In genomic region chr12:75137896-75138295, GRCh38 we compare ENCODE assay signal across 21 cellular contexts.
DNase-seq lines count a peak whose midpoint lies in the region; ATAC-seq, FAIRE-seq and TF ChIP-seq lines count a peak whose summit lies in the region.
"Had no signal": no experiment of that assay in that cellular context is flagged by ENCODE, and none has a peak within 500 bp of the region (broad histone marks: within the 10 kb centered on the region; RNA-seq: fewer than 3 reads in every experiment).

No MANE protein-coding gene starts in this region.

- no peaks in the 10 kb centered on the region for H3K79me1 ChIP-seq in IMR-90 (ENCODE audit: low read depth in 1 of 2, low read length in 2 of 2)

- H2BK5ac ChIP-seq in IMR-90 (ENCODE audit: low read depth, low read length, poor library complexity, severe bottlenecking) = no peak overlapping the region

- H3K4me3 ChIP-seq in IMR-90 (ENCODE audit: insufficient read depth, low read depth, low read length) (no peak overlapping the region), astrocyte (ENCODE audit: insufficient read depth, low read depth, low read length) (no peak overlapping the region)
- H3K4me3 ChIP-seq: BLaER1, GM23248, K562 had no signal

- H3K36me3 Mint-ChIP-seq in astrocyte (ENCODE audit: low read depth, unreplicated experiment) (no peaks in the 10 kb centered on the region), glutamatergic neuron (ENCODE audit: unreplicated experiment) (no peaks in the 10 kb centered on the region)
- H3K36me3 Mint-ChIP-seq: CD8-positive, alpha-beta memory T cell had no signal

- no peaks in the 10 kb centered on the region for H3K27me3 Mint-ChIP-seq in astrocyte (ENCODE audit: low read depth, unreplicated experiment)
- no peaks in the 10 kb centered on the region for H3K27me3 Mint-ChIP-seq in glutamatergic neuron (ENCODE audit: unreplicated experiment)
- H3K27me3 Mint-ChIP-seq: CD8-positive, alpha-beta memory T cell had no signal

- no peak overlapping the region for H4K5ac ChIP-seq in IMR-90 (ENCODE audit: low read depth, low read length)

- H2AFZ ChIP-seq in IMR-90 (replicated peaks; ENCODE audit: low read length, poor library complexity) (no peak overlapping the region), astrocyte (ENCODE audit: low read depth, low read length) (no peak overlapping the region)
- H2AFZ ChIP-seq: GM23248 had no signal

- H3K14ac ChIP-seq in IMR-90 (replicated peaks; ENCODE audit: low read depth, low read length) = no peak overlapping the region

- no peak overlapping the region for H2BK15ac ChIP-seq in IMR-90 (ENCODE audit: low read depth, low read length)

- H3K4me1 Mint-ChIP-seq in astrocyte (ENCODE audit: low read depth, unreplicated experiment) (peaks cover 4% of the 10 kb centered on the region), glutamatergic neuron (ENCODE audit: low read depth, unreplicated experiment) (peaks cover 28% of the 10 kb centered on the region)
- H3K4me1 Mint-ChIP-seq: CD8-positive, alpha-beta memory T cell; H9 had no signal

- H3K9me3 Mint-ChIP-seq in astrocyte (ENCODE audit: unreplicated experiment) (no peaks in the 10 kb centered on the region), glutamatergic neuron (ENCODE audit: unreplicated experiment) (peaks cover 2% of the 10 kb centered on the region)
- H3K9me3 Mint-ChIP-seq: H9 had no signal

- H3K27ac ChIP-seq in IMR-90 (ENCODE audit: insufficient read depth, low read length) = no peak overlapping the region
- H3K27ac ChIP-seq in astrocyte (ENCODE audit: low read depth, low read length) = no peak overlapping the region
- H3K27ac ChIP-seq in substantia nigra (ENCODE audit: low read depth, low read length, poor library complexity, severe bottlenecking) = no peak overlapping the region
- H3K27ac ChIP-seq: BLaER1, GM23248 had no signal

- BruUV-seq in IMR-90 (replicated peaks; lab: Mats Ljungman, UMichigan) = no TSS peak

- no peak overlapping the region for H3K27ac Mint-ChIP-seq in astrocyte (ENCODE audit: unreplicated experiment)
- peak overlapping the region; percentile 35 for H3K27ac Mint-ChIP-seq in glutamatergic neuron (ENCODE audit: unreplicated experiment)
- H3K27ac Mint-ChIP-seq: CD8-positive, alpha-beta memory T cell; H9 had no signal

- TF ChIP-seq POLR2A in IMR-90 (IDR thresholded peaks at IDR 0.05; ENCODE audit: low read depth, low read length) = no peak

- H4K20me1 ChIP-seq in IMR-90 (ENCODE audit: insufficient read depth, low read length) (no peaks in the 10 kb centered on the region), astrocyte (ENCODE audit: insufficient read depth, low read length) (no peaks in the 10 kb centered on the region)
- H4K20me1 ChIP-seq: BLaER1 had no signal

- H3K18ac ChIP-seq in IMR-90 (ENCODE audit: low read depth, low read length) = no peak overlapping the region

- H2AK9ac ChIP-seq in IMR-90 (replicated peaks; ENCODE audit: low read depth, low read length, poor library complexity) = no peak overlapping the region

- POLR2A ChIA-PET in IMR-90 (lab: Charles Lee; ENCODE audit: unreplicated experiment) = no interaction called here

- H2BK20ac ChIP-seq in IMR-90 (ENCODE audit: low read depth, low read length) = no peak overlapping the region

- H3K4ac ChIP-seq in IMR-90 (ENCODE audit: low read depth, low read length) = no peak overlapping the region

- H3K79me2 ChIP-seq in astrocyte (ENCODE audit: insufficient read depth, low read length) = no peaks in the 10 kb centered on the region

- CTCF ChIA-PET in IMR-90 (lab: Yijun Ruan, JAX) = no interaction called here

- H4K8ac ChIP-seq in IMR-90 (ENCODE audit: low read depth in 2 of 2, low read length in 2 of 2) = no peak overlapping the region

- no peak for FAIRE-seq in astrocyte (lab: Jason Lieb, UNC)
- FAIRE-seq: G401.6, GM12891, GM19239, HTR-8/SVneo, K562 had no signal

- H3K27me3 ChIP-seq in IMR-90 (ENCODE audit: control insufficient read depth, insufficient read depth, low read length) (no peaks in the 10 kb centered on the region), astrocyte (ENCODE audit: insufficient read depth, low read length) (no peaks in the 10 kb centered on the region)
- H3K27me3 ChIP-seq: BLaER1 had no signal

- no peaks in the 10 kb centered on the region for H3K9me1 ChIP-seq in IMR-90 (ENCODE audit: insufficient read depth, low read length)

- intact Hi-C loops in IMR-90 (cut with micrococcal nuclease) = no loop called here

- DNase-seq in EL = peak; percentile 3
- peak; percentile 2 for DNase-seq in IMR-90
- peak; percentile 0 for DNase-seq in astrocyte (ENCODE audit: low read depth)
- no peak for DNase-seq in glutamatergic neuron
- DNase-seq in NCI-H82 treated with DMSO at 0.1 percent for 48 hours (lab: John Stamatoyannopoulos, UW; ENCODE audit: unreplicated experiment) = no peak
- no peak for DNase-seq in substantia nigra (lab: John Stamatoyannopoulos, UW)
- DNase-seq in GOT3 (lab: John Stamatoyannopoulos, UW) = no peak
- DNase-seq: 8988T; AML-193; Caco-2; CD8-positive, alpha-beta memory T cell; DMS53; GM23248; H9 had no signal

- H3K23ac ChIP-seq in IMR-90 (ENCODE audit: low read depth, low read length) = no peak overlapping the region

- ATAC-seq in IMR-90 (ENCODE audit: low read depth) = peak; percentile 49
- no peak for ATAC-seq in GM19395 (IDR thresholded peaks at IDR 0.05; ENCODE audit: unreplicated experiment)
- ATAC-seq: K562 had no signal

- no peak overlapping the region for H2AK5ac ChIP-seq in IMR-90 (ENCODE audit: low read depth, low read length)

- H3K4me3 Mint-ChIP-seq in astrocyte (ENCODE audit: unreplicated experiment) = no peak overlapping the region
- no peak overlapping the region for H3K4me3 Mint-ChIP-seq in glutamatergic neuron (ENCODE audit: unreplicated experiment)
- H3K4me3 Mint-ChIP-seq: CD8-positive, alpha-beta memory T cell; H9 had no signal

- H3K56ac ChIP-seq in IMR-90 (ENCODE audit: extremely low read depth, insufficient read depth, low read length) = no peak overlapping the region

- no peak overlapping the region for H4K91ac ChIP-seq in IMR-90 (ENCODE audit: insufficient read depth, low read depth, low read length)

- in situ Hi-C loops in IMR-90 (cut with MboI; ENCODE audit: low sequenced_read_pairs) = no loop called here

- TF ChIP-seq RAD21 in IMR-90 (IDR thresholded peaks at IDR 0.05; ENCODE audit: low read length) = no peak

- H3K9me3 ChIP-seq in IMR-90 (ENCODE audit: control insufficient read depth, insufficient read depth, low read length) = no peaks in the 10 kb centered on the region
- no peaks in the 10 kb centered on the region for H3K9me3 ChIP-seq in astrocyte (ENCODE audit: insufficient read depth, low read depth, low read length)
- H3K9me3 ChIP-seq: BLaER1, Caco-2 had no signal

- H3K4me2 ChIP-seq in IMR-90 (ENCODE audit: low read depth, low read length) (no peak overlapping the region), astrocyte (ENCODE audit: low read length) (no peak overlapping the region)
- H3K4me2 ChIP-seq: BLaER1 had no signal

- no peaks in the 10 kb centered on the region for H3K36me3 ChIP-seq in IMR-90 (ENCODE audit: control insufficient read depth, insufficient read depth, low read length)
- no peaks in the 10 kb centered on the region for H3K36me3 ChIP-seq in astrocyte (ENCODE audit: insufficient read depth, low read length)
- H3K36me3 ChIP-seq: BLaER1 had no signal

- dilution Hi-C loops in IMR-90 (cut with HindIII; ENCODE audit: low sequenced_read_pairs, unreplicated experiment) = no loop called here

- H3K9ac ChIP-seq in IMR-90 (ENCODE audit: low read depth, low read length) (no peak overlapping the region), astrocyte (ENCODE audit: low read length) (no peak overlapping the region)
- H3K9ac ChIP-seq: BLaER1, GM23248 had no signal

- no peak overlapping the region for H2BK120ac ChIP-seq in IMR-90 (ENCODE audit: low read depth, low read length)

- H3K4me1 ChIP-seq in IMR-90 (ENCODE audit: control insufficient read depth, insufficient read depth, low read length) = no peaks in the 10 kb centered on the region
- no peaks in the 10 kb centered on the region for H3K4me1 ChIP-seq in astrocyte (ENCODE audit: insufficient read depth, low read length)
- H3K4me1 ChIP-seq: BLaER1, Caco-2 had no signal

- TF ChIP-seq CTCF in IMR-90 (conservative IDR thresholded peaks at IDR 0.05; ENCODE audit: low read depth, low read length) (no peak), astrocyte (IDR thresholded peaks at IDR 0.05; ENCODE audit: insufficient read depth, low read depth, low read length) (no peak), glutamatergic neuron (IDR thresholded peaks at IDR 0.05; ENCODE audit: partially characterized antibody, unreplicated experiment) (no peak)

TF ChIP-seq in IMR-90, 13 proteins besides CTCF, POLR2A, EP300 and RAD21 (continues in another document):
- TF ChIP-seq SMC3 (IDR thresholded peaks at IDR 0.05; ENCODE audit: low read depth, low read length) = no peak
- TF ChIP-seq USF2 (IDR thresholded peaks at IDR 0.05; ENCODE audit: low read depth, low read length) = no peak
- no peak for TF ChIP-seq CEBPB (IDR thresholded peaks at IDR 0.05; ENCODE audit: low read depth, low read length)
- no peak for TF ChIP-seq RCOR1 (IDR thresholded peaks at IDR 0.05; ENCODE audit: insufficient replicate concordance, low read length)
- no peak for TF ChIP-seq BHLHE40 (IDR thresholded peaks at IDR 0.05; ENCODE audit: low read depth, low read length)
- TF ChIP-seq NFE2L2 (IDR thresholded peaks at IDR 0.05; ENCODE audit: low read depth, low read length) = no peak
- no peak for TF ChIP-seq MAZ (IDR thresholded peaks at IDR 0.05; ENCODE audit: borderline replicate concordance, low read depth, low read length)
- TF ChIP-seq FOS (IDR thresholded peaks at IDR 0.05; ENCODE audit: low read depth, low read length) = no peak
- TF ChIP-seq MAFK (IDR thresholded peaks at IDR 0.05; ENCODE audit: low read depth, low read length) = no peak
- TF ChIP-seq MXI1 (IDR thresholded peaks at IDR 0.05; ENCODE audit: borderline replicate concordance, low read depth, low read length) = no peak
- TF ChIP-seq CHD1 (IDR thresholded peaks at IDR 0.05; ENCODE audit: low read depth, low read length) = no peak
- TF ChIP-seq RFX5 (IDR thresholded peaks at IDR 0.05; ENCODE audit: low read depth, low read length) = no peak

Comparison
In these comparisons a context has a peak if more than half of its experiments do, and no peak if none do; other contexts are left out.
1. DNase-seq: peak in EL (single experiment), IMR-90 (single experiment) and astrocyte (single experiment); none in glutamatergic neuron (single experiment), NCI-H82 treated with DMSO at 0.1 percent for 48 hours (single experiment), substantia nigra (0 of 49) and GOT3 (single experiment).